2 cellular contexts compared by ENCODE assay signal in the genomic region with DNA sequence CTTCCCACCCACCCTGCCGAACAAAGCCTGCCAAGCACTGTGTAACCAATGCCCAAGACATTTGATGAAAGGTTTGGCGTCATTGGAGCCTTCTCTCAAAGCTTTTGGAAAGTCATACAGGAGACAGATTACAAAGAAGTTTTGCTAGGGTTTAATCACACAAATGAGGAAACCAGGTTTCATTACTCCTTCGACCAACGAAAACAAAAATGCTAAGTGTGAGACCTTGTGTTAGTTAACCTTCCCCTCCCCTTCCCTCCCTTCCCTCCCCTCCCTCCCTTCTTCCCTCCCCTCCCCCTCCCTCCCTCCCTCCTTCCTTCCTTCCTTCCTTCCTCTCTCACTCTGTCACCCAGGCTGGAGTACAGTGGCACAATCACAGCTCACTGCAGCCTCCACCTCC.
A peak's percentile ranks its signal among the peaks of the same experiment; 100 is the strongest.
TF ChIP-seq lines count a peak whose summit lies in the region.

No MANE protein-coding gene starts in this region.

TF ChIP-seq in IMR-90, 13 proteins besides CTCF, POLR2A, EP300 and RAD21:
- TF ChIP-seq MAFK (IDR thresholded peaks at IDR 0.05; ENCODE audit: low read depth, low read length) (no peak), SMC3 (IDR thresholded peaks at IDR 0.05; ENCODE audit: low read depth, low read length) (no peak), CEBPB (IDR thresholded peaks at IDR 0.05; ENCODE audit: low read depth, low read length) (no peak), NFE2L2 (IDR thresholded peaks at IDR 0.05; ENCODE audit: low read depth, low read length) (no peak)
TF ChIP-seq in IMR-90: peak in this region for 0.

TF ChIP-seq in K562, 482 proteins besides CTCF, POLR2A, EP300 and RAD21:
- TF ChIP-seq PCBP2 (IDR thresholded peaks at IDR 0.05; ENCODE audit: low read depth, low read length, poor library complexity, severe bottlenecking): peak; percentile 35
- no peak for TF ChIP-seq ZNF212 (CRISPR knock-in tag; IDR thresholded peaks at IDR 0.05)
- TF ChIP-seq, protein P1, sequence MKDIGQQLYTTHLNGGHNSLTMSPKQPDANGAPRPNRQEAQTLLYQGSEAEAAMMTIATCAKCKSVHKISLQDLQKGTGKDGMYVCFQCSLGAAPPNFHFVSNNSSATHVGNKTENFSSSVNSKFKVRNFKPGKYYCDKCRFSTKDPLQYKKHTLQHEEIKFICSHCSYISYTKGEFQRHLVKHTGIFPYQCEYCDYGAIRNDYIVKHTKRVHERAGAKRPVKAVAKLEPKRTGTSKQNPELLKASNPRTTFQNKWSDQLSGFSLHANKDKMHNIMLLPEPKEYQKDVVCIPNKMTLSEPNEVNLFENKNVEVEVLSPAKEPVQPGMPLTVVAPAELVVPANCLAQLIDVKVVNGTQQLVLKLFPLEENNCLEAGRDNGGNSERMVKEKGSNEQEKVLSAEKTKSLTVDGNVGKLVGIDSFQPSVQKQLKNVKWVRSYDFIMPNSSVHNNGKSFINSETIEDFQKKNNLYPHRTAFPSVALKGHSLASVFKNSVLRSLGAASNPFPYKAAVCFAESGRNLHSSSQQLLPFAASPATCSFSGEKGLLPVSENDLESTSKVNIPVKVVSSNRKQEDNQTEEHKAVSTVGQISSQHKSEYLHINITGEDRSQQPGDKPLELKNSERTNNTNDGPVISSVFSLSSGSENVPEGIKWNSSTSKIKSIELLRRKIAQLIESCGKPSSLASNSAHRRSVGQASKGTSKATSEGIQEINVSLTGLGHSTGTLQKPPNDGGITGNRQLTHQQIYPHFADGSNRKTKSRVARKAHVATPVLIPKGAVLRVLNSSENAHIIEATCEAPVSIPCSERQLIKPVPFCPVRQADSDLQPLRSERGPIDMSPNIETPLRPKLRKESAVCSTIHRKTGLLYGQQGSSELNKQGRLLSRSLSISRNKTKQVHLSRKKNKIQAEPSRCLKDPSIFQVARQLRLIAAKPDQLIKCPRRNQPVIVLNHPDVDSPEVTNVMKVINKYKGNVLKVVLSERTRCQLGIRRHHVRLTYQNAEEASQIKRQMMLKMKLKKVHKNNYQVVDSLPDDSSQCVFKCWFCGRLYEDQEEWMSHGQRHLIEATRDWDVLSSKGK (CRISPR knock-in tag; IDR thresholded peaks at IDR 0.05): no peak
- TF ChIP-seq CREBBP (IDR thresholded peaks at IDR 0.05; ENCODE audit: low read depth, low read length): no peak
- TF ChIP-seq TFAM (CRISPR knock-in tag; conservative IDR thresholded peaks at IDR 0.05): no peak
- no peak for TF ChIP-seq FOXJ2 (tag; IDR thresholded peaks at IDR 0.05)
- TF ChIP-seq HNRNPK (IDR thresholded peaks at IDR 0.05; ENCODE audit: low read depth, low read length, poor library complexity, severe bottlenecking): peak; percentile 67
- no peak for TF ChIP-seq JUND (IDR thresholded peaks at IDR 0.05; ENCODE audit: borderline replicate concordance, low read depth, low read length)
- TF ChIP-seq JUND (tag; IDR thresholded peaks at IDR 0.05; ENCODE audit: borderline replicate concordance, low read depth, low read length): no peak
- TF ChIP-seq YY1 (IDR thresholded peaks at IDR 0.05; ENCODE audit: borderline replicate concordance in 1 of 3, control insufficient read depth in 1 of 3, extremely low read depth in 1 of 3, insufficient read depth in 3 of 3, insufficient read length in 1 of 3, insufficient replicate concordance in 2 of 3, low read depth in 1 of 3, low read length in 2 of 3): no peak
- peak; percentile 61 for TF ChIP-seq PCBP1 (IDR thresholded peaks at IDR 0.05; ENCODE audit: low read depth, low read length, poor library complexity, severe bottlenecking)
- TF ChIP-seq, protein P2, sequence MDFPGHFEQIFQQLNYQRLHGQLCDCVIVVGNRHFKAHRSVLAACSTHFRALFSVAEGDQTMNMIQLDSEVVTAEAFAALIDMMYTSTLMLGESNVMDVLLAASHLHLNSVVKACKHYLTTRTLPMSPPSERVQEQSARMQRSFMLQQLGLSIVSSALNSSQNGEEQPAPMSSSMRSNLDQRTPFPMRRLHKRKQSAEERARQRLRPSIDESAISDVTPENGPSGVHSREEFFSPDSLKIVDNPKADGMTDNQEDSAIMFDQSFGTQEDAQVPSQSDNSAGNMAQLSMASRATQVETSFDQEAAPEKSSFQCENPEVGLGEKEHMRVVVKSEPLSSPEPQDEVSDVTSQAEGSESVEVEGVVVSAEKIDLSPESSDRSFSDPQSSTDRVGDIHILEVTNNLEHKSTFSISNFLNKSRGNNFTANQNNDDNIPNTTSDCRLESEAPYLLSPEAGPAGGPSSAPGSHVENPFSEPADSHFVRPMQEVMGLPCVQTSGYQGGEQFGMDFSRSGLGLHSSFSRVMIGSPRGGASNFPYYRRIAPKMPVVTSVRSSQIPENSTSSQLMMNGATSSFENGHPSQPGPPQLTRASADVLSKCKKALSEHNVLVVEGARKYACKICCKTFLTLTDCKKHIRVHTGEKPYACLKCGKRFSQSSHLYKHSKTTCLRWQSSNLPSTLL (IDR thresholded peaks at IDR 0.05): no peak
- TF ChIP-seq MYNN (IDR thresholded peaks at IDR 0.05): no peak
- TF ChIP-seq MYNN (CRISPR knock-in tag; IDR thresholded peaks at IDR 0.05): no peak
- TF ChIP-seq IFI16 (CRISPR knock-in tag; IDR thresholded peaks at IDR 0.05): no peak
